In the genomic region with DNA sequence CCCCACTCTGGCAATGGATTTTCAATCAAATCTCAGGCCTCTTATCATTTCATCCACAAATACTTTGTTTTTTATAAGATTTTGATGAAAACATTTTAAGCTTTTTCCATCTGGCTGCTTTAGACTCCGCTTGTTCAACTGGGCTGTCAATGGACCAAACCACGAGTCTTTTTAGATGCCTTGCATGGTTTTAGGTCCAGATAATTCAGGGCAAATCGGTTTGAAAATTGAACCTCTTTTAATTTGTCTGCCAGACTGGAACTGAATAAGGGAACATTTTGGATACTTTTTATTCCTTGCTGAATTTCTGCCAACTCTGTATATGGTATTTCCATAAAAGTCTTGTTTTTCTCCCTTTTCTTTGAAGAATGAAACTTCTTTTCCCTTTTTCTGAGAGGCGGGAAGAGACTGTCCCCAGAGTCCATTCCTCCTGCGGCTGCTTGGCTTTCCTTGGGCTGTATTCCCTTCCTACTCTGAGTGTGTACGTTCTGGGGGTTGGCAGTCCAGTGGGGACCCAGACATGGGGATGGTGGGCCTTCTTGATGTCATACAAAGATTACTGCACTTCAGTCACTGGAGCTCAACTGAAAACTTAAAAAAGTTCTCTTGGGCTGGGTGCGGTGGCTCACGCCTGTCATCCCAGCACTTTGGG, we compare ENCODE assay signal across 20 cellular contexts. TPM values are rescaled to one million over a fixed set of nuclear protein-coding genes. Genes with fewer than 3 reads are reported as not detected.
DNase-seq lines count a peak whose midpoint lies in the region; ATAC-seq and TF ChIP-seq lines count a peak whose summit lies in the region.
"Had no signal": no experiment of that assay in that cellular context is flagged by ENCODE, and none has a peak within 500 bp of the region (broad histone marks: within the 10 kb centered on the region; RNA-seq: fewer than 3 reads in every experiment).

No MANE protein-coding gene starts in this region.

- CTCF ChIA-PET in activated CD4-positive, alpha-beta T cell treated with anti-CD3 and anti-CD28 coated beads, Interleukin-2, amount 10 ng/mL, durations not matched to agents 7 days and 5 days (lab: Charles Lee), result no interaction called here
- CTCF ChIA-PET in activated CD8-positive, alpha-beta memory T cell treated with anti-CD3 and anti-CD28 coated beads, Interleukin-2, amount 10 ng/mL, durations not matched to agents 7 days and 5 days (lab: Charles Lee), result no interaction called here

- no peak for TF ChIP-seq POLR2A in right lobe of liver (IDR thresholded peaks at IDR 0.05)

- ATAC-seq in right lobe of liver, result no peak
- ATAC-seq in activated CD8-positive, alpha-beta memory T cell treated with anti-CD3 and anti-CD28 coated beads, Interleukin-2, amount 10 ng/mL, durations not matched to agents 7 days and 5 days, result no peak
- ATAC-seq: GM12878; naive thymus-derived CD8-positive, alpha-beta T cell had no signal

- TF ChIP-seq CTCF in chondrocyte (IDR thresholded peaks at IDR 0.05) (no peak), right lobe of liver (IDR thresholded peaks at IDR 0.05) (no peak)

- no peaks in the 10 kb centered on the region for H3K27me3 ChIP-seq in right lobe of liver
- H3K27me3 ChIP-seq: left lung had no signal

- H3K9me3 ChIP-seq in right lobe of liver, result no peaks in the 10 kb centered on the region
- H3K9me3 ChIP-seq: left lung had no signal

- 96% methylated on average over 8 of the region's 8 CpGs for WGBS in right lobe of liver (ENCODE audit: insufficient coverage, low coverage, low lambda C conversion rate, missing lambda C conversion rate)

- no peak overlapping the region for H3K4me3 Mint-ChIP-seq in chondrocyte (ENCODE audit: unreplicated experiment)
- H3K4me3 Mint-ChIP-seq in activated CD4-positive, alpha-beta T cell treated with anti-CD3 and anti-CD28 coated beads, Interleukin-2, amount 10 ng/mL, durations not matched to agents 7 days and 5 days, result no peak overlapping the region
- no peak overlapping the region for H3K4me3 Mint-ChIP-seq in activated CD8-positive, alpha-beta memory T cell treated with anti-CD3 and anti-CD28 coated beads, Interleukin-2, amount 10 ng/mL, durations not matched to agents 7 days and 5 days
- H3K4me3 Mint-ChIP-seq: CD8-positive, alpha-beta memory T cell; dendritic cell treated with granulocyte-macrophage colony-stimulating factor and Interleukin-4, amounts not matched to agents 40 ng/mL and 50 ng/mL, for 4 days; naive thymus-derived CD8-positive, alpha-beta T cell had no signal

- no peaks in the 10 kb centered on the region for H3K36me3 Mint-ChIP-seq in chondrocyte (ENCODE audit: low read depth)
- H3K36me3 Mint-ChIP-seq in activated CD4-positive, alpha-beta T cell treated with anti-CD3 and anti-CD28 coated beads, Interleukin-2, amount 10 ng/mL, durations not matched to agents 7 days and 5 days (ENCODE audit: low read depth), result no peaks in the 10 kb centered on the region
- no peaks in the 10 kb centered on the region for H3K36me3 Mint-ChIP-seq in activated CD8-positive, alpha-beta memory T cell treated with anti-CD3 and anti-CD28 coated beads, Interleukin-2, amount 10 ng/mL, durations not matched to agents 7 days and 5 days
- H3K36me3 Mint-ChIP-seq: naive thymus-derived CD8-positive, alpha-beta T cell had no signal

- intact Hi-C loops in right lobe of liver (cut with DNase I), result no loop called here

- DNase-seq in EH (ENCODE audit: low read depth), result peak; percentile 33
- no peak for DNase-seq in chondrocyte (ENCODE audit: low spot score)
- DNase-seq in right lobe of liver, result no peak
- DNase-seq in activated CD4-positive, alpha-beta T cell treated with anti-CD3 and anti-CD28 coated beads, Interleukin-2, amount 10 ng/mL, durations not matched to agents 7 days and 5 days, result no peak
- DNase-seq in activated CD8-positive, alpha-beta memory T cell treated with anti-CD3 and anti-CD28 coated beads, Interleukin-2, amount 10 ng/mL, durations not matched to agents 7 days and 5 days, result no peak
- DNase-seq in NCI-H1694 treated with DMSO at 0.1 percent for 48 hours (lab: John Stamatoyannopoulos, UW), result no peak
- no peak for DNase-seq in HK-2 (ENCODE audit: unreplicated experiment)
- DNase-seq: CD8-positive, alpha-beta memory T cell; H7; left lung; naive thymus-derived CD8-positive, alpha-beta T cell; NCI-H1930; NCI-H510A; OCI-M1; retina; stimulated activated CD4-positive, alpha-beta T cell treated with anti-CD3 and anti-CD28 coated beads, Interleukin-4, amount 100 ng/mL, for 24 hours had no signal

- H3K27ac ChIP-seq in right lobe of liver (peak overlapping the region; percentile 17 to 47 (median 29)), skin epidermis (peak overlapping the region in 14 of 21 experiments; percentile 32 to 81 (median 56))

- H3K36me3 ChIP-seq in right lobe of liver, result no peaks in the 10 kb centered on the region
- H3K36me3 ChIP-seq: left lung had no signal

- H3K27me3 Mint-ChIP-seq in chondrocyte (ENCODE audit: low read depth), result no peaks in the 10 kb centered on the region
- H3K27me3 Mint-ChIP-seq in activated CD4-positive, alpha-beta T cell treated with anti-CD3 and anti-CD28 coated beads, Interleukin-2, amount 10 ng/mL, durations not matched to agents 7 days and 5 days, result no peaks in the 10 kb centered on the region
- no peaks in the 10 kb centered on the region for H3K27me3 Mint-ChIP-seq in activated CD8-positive, alpha-beta memory T cell treated with anti-CD3 and anti-CD28 coated beads, Interleukin-2, amount 10 ng/mL, durations not matched to agents 7 days and 5 days
- H3K27me3 Mint-ChIP-seq: CD8-positive, alpha-beta memory T cell; dendritic cell treated with granulocyte-macrophage colony-stimulating factor and Interleukin-4, amounts not matched to agents 40 ng/mL and 50 ng/mL, for 4 days; naive thymus-derived CD8-positive, alpha-beta T cell had no signal

- peak overlapping the region; percentile 78 for H3K27ac Mint-ChIP-seq in chondrocyte (ENCODE audit: unreplicated experiment)
- no peak overlapping the region for H3K27ac Mint-ChIP-seq in activated CD4-positive, alpha-beta T cell treated with anti-CD3 and anti-CD28 coated beads, Interleukin-2, amount 10 ng/mL, durations not matched to agents 7 days and 5 days
- no peak overlapping the region for H3K27ac Mint-ChIP-seq in activated CD8-positive, alpha-beta memory T cell treated with anti-CD3 and anti-CD28 coated beads, Interleukin-2, amount 10 ng/mL, durations not matched to agents 7 days and 5 days
- H3K27ac Mint-ChIP-seq: activated T-helper 2 cell treated with anti-CD3 and anti-CD28 coated beads, Interferon-gamma antibody, Interleukin-2, Interleukin-4, amounts not matched to agents 10 μg/mL and 5 μg/mL and 100 μg/mL, durations not matched to agents 14 hours and 24 hours and 36 hours; CD8-positive, alpha-beta memory T cell; dendritic cell treated with granulocyte-macrophage colony-stimulating factor and Interleukin-4, amounts not matched to agents 40 ng/mL and 50 ng/mL, for 4 days; naive thymus-derived CD8-positive, alpha-beta T cell had no signal

- peaks cover 7% of the 10 kb centered on the region for H3K9me3 Mint-ChIP-seq in chondrocyte (ENCODE audit: low read depth)
- H3K9me3 Mint-ChIP-seq in activated CD4-positive, alpha-beta T cell treated with anti-CD3 and anti-CD28 coated beads, Interleukin-2, amount 10 ng/mL, durations not matched to agents 7 days and 5 days, result no peaks in the 10 kb centered on the region
- no peaks in the 10 kb centered on the region for H3K9me3 Mint-ChIP-seq in activated CD8-positive, alpha-beta memory T cell treated with anti-CD3 and anti-CD28 coated beads, Interleukin-2, amount 10 ng/mL, durations not matched to agents 7 days and 5 days (ENCODE audit: low read depth)
- H3K9me3 Mint-ChIP-seq: activated T-helper 2 cell treated with anti-CD3 and anti-CD28 coated beads, Interferon-gamma antibody, Interleukin-2, Interleukin-4, amounts not matched to agents 10 μg/mL and 5 μg/mL and 100 μg/mL, durations not matched to agents 14 hours and 24 hours and 36 hours; CD8-positive, alpha-beta memory T cell; dendritic cell treated with granulocyte-macrophage colony-stimulating factor and Interleukin-4, amounts not matched to agents 40 ng/mL and 50 ng/mL, for 4 days; naive thymus-derived CD8-positive, alpha-beta T cell had no signal

- peaks cover 40% of the 10 kb centered on the region for H3K4me1 Mint-ChIP-seq in chondrocyte (ENCODE audit: low read depth)
- H3K4me1 Mint-ChIP-seq in activated CD4-positive, alpha-beta T cell treated with anti-CD3 and anti-CD28 coated beads, Interleukin-2, amount 10 ng/mL, durations not matched to agents 7 days and 5 days, result no peaks in the 10 kb centered on the region
- no peaks in the 10 kb centered on the region for H3K4me1 Mint-ChIP-seq in activated CD8-positive, alpha-beta memory T cell treated with anti-CD3 and anti-CD28 coated beads, Interleukin-2, amount 10 ng/mL, durations not matched to agents 7 days and 5 days
- H3K4me1 Mint-ChIP-seq: CD8-positive, alpha-beta memory T cell had no signal

- no peak overlapping the region for H3K4me3 ChIP-seq in right lobe of liver
- no peak overlapping the region for H3K4me3 ChIP-seq in skin epidermis
- H3K4me3 ChIP-seq: GM12878, left lung had no signal

- no peaks in the 10 kb centered on the region for H3K4me1 ChIP-seq in right lobe of liver

- POLR2A ChIA-PET in activated CD4-positive, alpha-beta T cell treated with anti-CD3 and anti-CD28 coated beads, Interleukin-2, amount 10 ng/mL, durations not matched to agents 7 days and 5 days (lab: Charles Lee), result no interaction called here

RNA-seq across cellular contexts. Expression of a gene that starts 46.5 kb away (rescaled TPM):
- total RNA-seq in chondrocyte, result 188 to 250 TPM (median 242 TPM) in 3 replicates
- 100 to 1,000 TPM in 2 of 6 experiments, 10 to 100 TPM in 4; 90.5 to 125 (median 99.3) TPM for total RNA-seq in right lobe of liver
- total RNA-seq in activated CD4-positive, alpha-beta T cell treated with anti-CD3 and anti-CD28 coated beads, Interleukin-2, amount 10 ng/mL, durations not matched to agents 7 days and 5 days, result 1 to 10 TPM in 1 of 2 experiments, under 1 TPM in 1; 0.92 to 1.2 TPM
- total RNA-seq in activated CD8-positive, alpha-beta memory T cell treated with anti-CD3 and anti-CD28 coated beads, Interleukin-2, amount 10 ng/mL, durations not matched to agents 7 days and 5 days, result 1 to 10 TPM; 3.5 to 4.6 TPM

Comparison
In these comparisons a context has a peak if more than half of its experiments do, and no peak if none do; other contexts are left out.
1. RNA of a gene that starts 46.5 kb away (total RNA-seq): 188 to 250 TPM in chondrocyte and 90.5 to 125 TPM in right lobe of liver; 3.5 to 4.6 TPM in activated CD8-positive, alpha-beta memory T cell treated with anti-CD3 and anti-CD28 coated beads, Interleukin-2, amount 10 ng/mL, durations not matched to agents 7 days and 5 days and 0.92 to 1.2 TPM in activated CD4-positive, alpha-beta T cell treated with anti-CD3 and anti-CD28 coated beads, Interleukin-2, amount 10 ng/mL, durations not matched to agents 7 days and 5 days; every median in the first group is over 10 times any median in the second.